Comparison of ENCODE assay signal across 8 cellular contexts in the genomic region with DNA sequence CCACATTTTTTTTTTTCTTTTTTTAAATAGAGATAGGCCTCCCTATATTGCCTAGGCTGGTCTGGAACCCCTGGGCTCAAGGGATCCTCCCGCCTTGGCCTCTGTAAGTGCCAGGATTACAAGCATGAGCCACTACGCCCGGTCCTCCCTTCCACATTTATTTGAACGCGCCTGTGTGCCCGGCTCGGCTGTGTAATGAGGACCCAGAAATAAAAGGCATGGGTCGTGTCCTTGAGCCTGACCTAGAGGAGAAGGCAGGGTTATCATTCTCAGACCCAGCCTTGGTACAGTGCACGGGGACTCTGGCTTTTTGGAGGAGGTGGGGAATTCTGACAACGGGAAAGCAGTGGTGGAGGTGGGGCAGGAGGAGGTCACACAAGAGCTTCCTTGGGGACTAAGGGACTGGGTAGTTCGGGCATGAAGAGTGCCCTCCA. TPM values are rescaled to one million over a fixed set of nuclear protein-coding genes. Genes with fewer than 3 reads are reported as not detected.
DNase-seq lines count a peak whose midpoint lies in the region; ATAC-seq, FAIRE-seq and TF ChIP-seq lines count a peak whose summit lies in the region.

No MANE protein-coding gene starts in this region.

- TF ChIP-seq CTCF in PC-9 (conservative IDR thresholded peaks at IDR 0.05) = no peak
- no peak for TF ChIP-seq CTCF in H1 (IDR thresholded peaks at IDR 0.05; ENCODE audit: control extremely low read depth in 1 of 3, insufficient read depth in 1 of 3, low read depth in 1 of 3, low read length in 3 of 3)
- TF ChIP-seq CTCF in neutrophil (IDR thresholded peaks at IDR 0.05) = no peak

- H3K79me1 ChIP-seq in H1 (ENCODE audit: low read depth, low read length) = peaks cover 5% of the 10 kb centered on the region; the same call in 1 of the 2 replicates

- peaks cover 12% of the 10 kb centered on the region for H3K4me1 ChIP-seq in PC-9 (replicated peaks; ENCODE audit: insufficient read depth)
- H3K4me1 ChIP-seq in H1 (replicated peaks in 1 of 4; ENCODE audit: control insufficient read depth in 3 of 4, insufficient read depth in 4 of 4, low read length in 3 of 4) = peaks cover 0 to 2% (median under 1%) of the 10 kb centered on the region in 4 experiments; a peak in 2 of 7 replicates
- peaks cover 15 to 21% of the 10 kb centered on the region in 2 experiments for H3K4me1 ChIP-seq in neutrophil (ENCODE audit: control insufficient read depth in 1 of 2, insufficient read depth in 1 of 2, low read depth in 1 of 2, low read length in 1 of 2)

- H3K4ac ChIP-seq in H1 (replicated peaks; ENCODE audit: insufficient read length, low read depth, low read length) = peak overlapping the region; percentile 10

- H2BK20ac ChIP-seq in H1 (ENCODE audit: low read length) = no peak overlapping the region

- no peak overlapping the region for H2AK5ac ChIP-seq in H1 (ENCODE audit: low read depth, low read length)

- H3K4me2 ChIP-seq in PC-9 = peak overlapping the region; percentile 92
- H3K4me2 ChIP-seq in H1 (ENCODE audit: insufficient read depth in 1 of 2, low read depth in 2 of 2, low read length in 2 of 2) = peak overlapping the region; percentile 91 to 92

- CTCF ChIA-PET in activated naive CD4-positive, alpha-beta T cell treated with anti-CD3 and anti-CD28 coated beads for 36 hours (lab: Charles Lee) = interaction anchor here (1.3 kb wide), 2 partner anchors 24 to 28 kb away, joined by 3 to 5 read pairs; no protein-coding TSS in a partner anchor
- CTCF ChIA-PET in PC-9 (lab: Charles Lee) = interaction anchor here (0.7 kb wide), 1 partner anchor 390 kb away, joined by 3 read pairs; no protein-coding TSS in a partner anchor
- CTCF ChIA-PET in H1 (lab: Charles Lee; ENCODE audit: partially characterized antibody) = interaction anchor here (1.0 to 2.9 kb wide), 5 partner anchors 20 to 343 kb away, joined by 3 to 13 read pairs (median 4); no protein-coding TSS in a partner anchor

- no peak for TF ChIP-seq RAD21 in H1 (IDR thresholded peaks at IDR 0.05 in 1 of 2, conservative IDR thresholded peaks at IDR 0.05 in 1 of 2; ENCODE audit: low read depth in 2 of 2, low read length in 2 of 2)

- H2BK5ac ChIP-seq in H1 (ENCODE audit: low read depth, low read length) = 0 out of 2 replicates have a peak overlapping the region, but pooled peaks have one; percentile 78

- no peak for FAIRE-seq in H1 (lab: Jason Lieb, UNC)

- H3K27me3 ChIP-seq in PC-9 (ENCODE audit: insufficient read depth, low read depth) = no peaks in the 10 kb centered on the region
- H3K27me3 ChIP-seq in H1 (replicated peaks in 1 of 4; ENCODE audit: control insufficient read depth in 3 of 4, extremely low read depth in 1 of 4, insufficient read depth in 3 of 4, low read length in 3 of 4) = no peaks in the 10 kb centered on the region
- no peaks in the 10 kb centered on the region for H3K27me3 ChIP-seq in neutrophil

- H3K18ac ChIP-seq in H1 (ENCODE audit: extremely low read depth, low read length) = no peak overlapping the region; the same call in 1 of the 2 replicates

- H3K27ac ChIP-seq in PC-9 (no peak overlapping the region), H1 (ENCODE audit: low read depth, low read length) (peak overlapping the region; percentile 81), neutrophil (no peak overlapping the region)

- POLR2A ChIA-PET in PC-9 (lab: Charles Lee; ENCODE audit: unreplicated experiment) (interaction anchor here (0.7 kb wide), 1 partner anchor 97 kb away, joined by 5 read pairs; no protein-coding TSS in a partner anchor), H1 (lab: Charles Lee; ENCODE audit: partially characterized antibody) (interaction anchor here (0.6 to 2.5 kb wide), 9 partner anchors 10 to 390 kb away, joined by 3 to 12 read pairs (median 5); a partner anchor contains a TSS)

- H3K9me2 ChIP-seq in PC-9 (ENCODE audit: insufficient read depth) = no peaks in the 10 kb centered on the region

- no peak for TF ChIP-seq POLR2A in H1 (IDR thresholded peaks at IDR 0.05; ENCODE audit: control extremely low read depth in 1 of 2, low read depth in 2 of 2, low read length in 2 of 2)

- no peaks in the 10 kb centered on the region for H3K36me3 ChIP-seq in PC-9 (ENCODE audit: low read depth)
- peaks cover 0 to 19% (median 0%) of the 10 kb centered on the region in 4 experiments; a peak in 1 of 8 replicates for H3K36me3 ChIP-seq in H1 (ENCODE audit: control insufficient read depth in 2 of 4, insufficient read depth in 4 of 4, low read length in 3 of 4)
- H3K36me3 ChIP-seq in neutrophil = peaks cover 15% of the 10 kb centered on the region

- peak overlapping the region; percentile 83 to 93 (median 85) for H3K9ac ChIP-seq in H1 (replicated peaks in 1 of 4; ENCODE audit: extremely low read depth in 1 of 4, low read depth in 3 of 4, low read length in 3 of 4)

- peaks cover 4% of the 10 kb centered on the region for H3K36me3 Mint-ChIP-seq in activated naive CD4-positive, alpha-beta T cell treated with anti-CD3 and anti-CD28 coated beads for 36 hours (ENCODE audit: low read depth)

- peaks cover 8% of the 10 kb centered on the region for H3K4me1 Mint-ChIP-seq in activated naive CD4-positive, alpha-beta T cell treated with anti-CD3 and anti-CD28 coated beads for 36 hours (ENCODE audit: low read depth)

- no peaks in the 10 kb centered on the region for H3K9me3 ChIP-seq in PC-9 (ENCODE audit: insufficient read depth, low read depth)
- H3K9me3 ChIP-seq in H1 (ENCODE audit: insufficient read depth in 2 of 2, low read depth in 1 of 2, low read length in 1 of 2) = peaks cover 0 to under 1% of the 10 kb centered on the region in 2 experiments; a peak in 1 of 4 replicates
- no peaks in the 10 kb centered on the region for H3K9me3 ChIP-seq in neutrophil

- H4K20me1 ChIP-seq in PC-9 (ENCODE audit: insufficient read depth) = no peaks in the 10 kb centered on the region
- no peaks in the 10 kb centered on the region for H4K20me1 ChIP-seq in H1 (replicated peaks in 1 of 2; ENCODE audit: control insufficient read depth in 1 of 2, insufficient read depth in 2 of 2, low read length in 2 of 2)

- peaks cover 2% of the 10 kb centered on the region; the same call in 1 of the 2 replicates for H3K23me2 ChIP-seq in H1 (ENCODE audit: low read depth, low read length)

- H3K4me3 ChIP-seq in PC-9 (peak overlapping the region; percentile 74), H1 (ENCODE audit: extremely low read depth in 1 of 4, insufficient read depth in 2 of 4, low read depth in 3 of 4, low read length in 4 of 4) (peak overlapping the region; percentile 84 to 95 (median 87)), neutrophil (ENCODE audit: low read depth in 1 of 2, low read length in 1 of 2) (peak overlapping the region; percentile 59 to 69)

- no peak overlapping the region for H4K5ac ChIP-seq in H1 (ENCODE audit: insufficient read length, low read depth, low read length)

- H2AFZ ChIP-seq in PC-9 = peak overlapping the region; percentile 82
- no peak overlapping the region for H2AFZ ChIP-seq in H1 (ENCODE audit: low read length)

- H3K79me2 ChIP-seq in PC-9 (ENCODE audit: low read depth) = peaks cover 53% of the 10 kb centered on the region
- H3K79me2 ChIP-seq in H1 (ENCODE audit: control insufficient read depth in 1 of 2, insufficient read depth in 2 of 2, low read length in 2 of 2) = peaks cover 27 to 49% of the 10 kb centered on the region in 2 experiments

- H3K23ac ChIP-seq in H1 (ENCODE audit: insufficient read length) = no peak overlapping the region

- H4K91ac ChIP-seq in H1 (replicated peaks; ENCODE audit: insufficient read length, low read length) = no peak overlapping the region

- H3K27ac Mint-ChIP-seq in activated naive CD4-positive, alpha-beta T cell treated with anti-CD3 and anti-CD28 coated beads for 36 hours = peak overlapping the region; percentile 78

- no peak overlapping the region for H2BK120ac ChIP-seq in H1 (replicated peaks; ENCODE audit: low read depth, low read length)

- peak; percentile 15 for DNase-seq in activated naive CD4-positive, alpha-beta T cell treated with anti-CD3 and anti-CD28 coated beads for 36 hours
- no peak for DNase-seq in activated naive CD4-positive, alpha-beta T cell (lab: John Stamatoyannopoulos, UW)
- DNase-seq in PC-9 (no peak), H1 (ENCODE audit: low read depth in 1 of 2, low spot score in 2 of 2) (no peak), COR-L47 (lab: John Stamatoyannopoulos, UW) (no peak), cortex of kidney (lab: John Stamatoyannopoulos, UW) (no peak)

- H3K14ac ChIP-seq in H1 (ENCODE audit: insufficient read length) = no peak overlapping the region

- no peak overlapping the region for H2BK15ac ChIP-seq in H1 (ENCODE audit: low read length)

- no peaks in the 10 kb centered on the region for H3K27me3 Mint-ChIP-seq in activated naive CD4-positive, alpha-beta T cell treated with anti-CD3 and anti-CD28 coated beads for 36 hours (ENCODE audit: low read depth)

- H3K9me3 Mint-ChIP-seq in activated naive CD4-positive, alpha-beta T cell treated with anti-CD3 and anti-CD28 coated beads for 36 hours = no peaks in the 10 kb centered on the region

- H4K8ac ChIP-seq in H1 (ENCODE audit: extremely low read depth, insufficient read depth, low read length) = peak overlapping the region; percentile 41; the same call in 1 of the 2 replicates

- intact Hi-C loops in activated naive CD4-positive, alpha-beta T cell treated with anti-CD3 and anti-CD28 coated beads for 36 hours (cut with micrococcal nuclease) = loop anchor here (1.0 to 10.0 kb wide), 9 partner anchors 15 to 1749 kb away; a partner anchor contains a TSS
- intact Hi-C loops in PC-9 (cut with micrococcal nuclease; ENCODE audit: unreplicated experiment) = loop anchor here (1.0 to 2.0 kb wide), 2 partner anchors 53 to 223 kb away; a partner anchor contains a TSS

- no peak for ATAC-seq in HG03469 (IDR thresholded peaks at IDR 0.05; ENCODE audit: unreplicated experiment)

- peak overlapping the region; percentile 84; the same call in 1 of the 2 replicates for H2BK12ac ChIP-seq in H1 (ENCODE audit: low read depth, low read length)

- no peak overlapping the region for H3K56ac ChIP-seq in H1 (replicated peaks; ENCODE audit: insufficient read length, low read depth, low read length)

- no peak for TF ChIP-seq EP300 in H1 (IDR thresholded peaks at IDR 0.05; ENCODE audit: borderline replicate concordance in 1 of 2, low read depth in 2 of 2, low read length in 2 of 2)

- no peaks in the 10 kb centered on the region for H3F3A ChIP-seq in PC-9 (ENCODE audit: insufficient read depth, low read depth)

- WGBS in H1 (ENCODE audit: extremely low coverage in 1 of 2, insufficient coverage in 1 of 2, insufficient read length in 1 of 2, insufficient replicate concordance in 2 of 2, low coverage in 1 of 2, low lambda C conversion rate in 2 of 2, missing lambda C conversion rate in 1 of 2), 2 experiments = 3% methylated on average over 11 of the region's 11 CpGs; no CpG with 5 or more reads in 1 of the 2 experiments

- no TSS peak for BruUV-seq in PC-9 (replicated peaks; lab: Mats Ljungman, UMichigan)

- H3K4me3 Mint-ChIP-seq in activated naive CD4-positive, alpha-beta T cell treated with anti-CD3 and anti-CD28 coated beads for 36 hours = peak overlapping the region; percentile 97

RNA-seq across cellular contexts. Expression of a gene that starts 0.8 kb away (rescaled TPM):
- 100 to 1,000 TPM; 116 to 128 TPM for total RNA-seq in activated naive CD4-positive, alpha-beta T cell treated with anti-CD3 and anti-CD28 coated beads for 36 hours
- total RNA-seq in PC-9 (2021) = 102 and 156 TPM in 2 replicates
- 170 and 175 TPM in 2 replicates for total RNA-seq in H1 (2021; fragmentation: NEBNext Ultra II Directional; extraction: Animal tissue kit (Norgen Biotek cat#: 25700))
- polyA plus RNA-seq in H1 (2011; rRNA removed) = 10.0 and 13.7 TPM in 2 replicates
- 38.2 TPM for polyA plus RNA-seq in H1 (2011; cell fraction: cytosol; rRNA removed)
- polyA plus RNA-seq in H1 (2011; cell fraction: nucleus; rRNA removed) = 41.1 TPM
- 71.6 to 132 TPM (median 92.6 TPM) in 4 replicates for polyA plus RNA-seq in H1 (2012, experiment 1 of 2)
- polyA plus RNA-seq in H1 (2012, experiment 2 of 2) = 4.1 TPM
- 79.3 TPM for polyA plus RNA-seq in H1 (2013, experiment 1 of 2)
- 70.9 TPM for polyA plus RNA-seq in H1 (2013, experiment 2 of 2)
- polyA minus RNA-seq in H1 (2011; rRNA and poly(A)+ RNA removed) = 41.5 and 53.5 TPM in 2 replicates
- 43.7 TPM for polyA minus RNA-seq in H1 (2011; cell fraction: cytosol; rRNA and poly(A)+ RNA removed)
- polyA minus RNA-seq in H1 (2011; cell fraction: nucleus; rRNA and poly(A)+ RNA removed) = 82.6 TPM

RNA-seq across cellular contexts. Expression of a gene that starts 52.4 kb away (rescaled TPM):
- 1 to 10 TPM; 2.7 to 2.8 TPM for total RNA-seq in activated naive CD4-positive, alpha-beta T cell treated with anti-CD3 and anti-CD28 coated beads for 36 hours
- total RNA-seq in PC-9 (2021) = 59.2 and 78.9 TPM in 2 replicates
- 77.4 and 93.6 TPM in 2 replicates for total RNA-seq in H1 (2021; fragmentation: NEBNext Ultra II Directional; extraction: Animal tissue kit (Norgen Biotek cat#: 25700))
- 14.4 and 19.8 TPM in 2 replicates for polyA plus RNA-seq in H1 (2011; rRNA removed)
- 15.5 TPM for polyA plus RNA-seq in H1 (2011; cell fraction: cytosol; rRNA removed)
- 38.0 TPM for polyA plus RNA-seq in H1 (2011; cell fraction: nucleus; rRNA removed)
- polyA plus RNA-seq in H1 (2012, experiment 1 of 2) = 11.9 to 20.9 TPM (median 16.0 TPM) in 4 replicates
- polyA plus RNA-seq in H1 (2012, experiment 2 of 2) = 2.1 TPM
- polyA plus RNA-seq in H1 (2013, experiment 1 of 2) = 22.6 TPM
- polyA plus RNA-seq in H1 (2013, experiment 2 of 2) = 21.4 TPM
- 76.1 and 85.9 TPM in 2 replicates for polyA minus RNA-seq in H1 (2011; rRNA and poly(A)+ RNA removed)
- polyA minus RNA-seq in H1 (2011; cell fraction: cytosol; rRNA and poly(A)+ RNA removed) = 44.8 TPM
- polyA minus RNA-seq in H1 (2011; cell fraction: nucleus; rRNA and poly(A)+ RNA removed) = 80.0 TPM

Comparison
In these comparisons a context has a peak if more than half of its experiments do, and no peak if none do; other contexts are left out.
1. RNA of a gene that starts 52.4 kb away (total RNA-seq): 77.4 to 93.6 TPM in H1 and 59.2 to 78.9 TPM in PC-9; 2.7 to 2.8 TPM in activated naive CD4-positive, alpha-beta T cell treated with anti-CD3 and anti-CD28 coated beads for 36 hours; every median in the first group is over 10 times any median in the second.
2. Peak in every context shown above with its lines, with median percentiles within 50 percentile points of each other: H3K4me3 ChIP-seq.